ENCODE assay signal across 8 cellular contexts in the genomic region with DNA sequence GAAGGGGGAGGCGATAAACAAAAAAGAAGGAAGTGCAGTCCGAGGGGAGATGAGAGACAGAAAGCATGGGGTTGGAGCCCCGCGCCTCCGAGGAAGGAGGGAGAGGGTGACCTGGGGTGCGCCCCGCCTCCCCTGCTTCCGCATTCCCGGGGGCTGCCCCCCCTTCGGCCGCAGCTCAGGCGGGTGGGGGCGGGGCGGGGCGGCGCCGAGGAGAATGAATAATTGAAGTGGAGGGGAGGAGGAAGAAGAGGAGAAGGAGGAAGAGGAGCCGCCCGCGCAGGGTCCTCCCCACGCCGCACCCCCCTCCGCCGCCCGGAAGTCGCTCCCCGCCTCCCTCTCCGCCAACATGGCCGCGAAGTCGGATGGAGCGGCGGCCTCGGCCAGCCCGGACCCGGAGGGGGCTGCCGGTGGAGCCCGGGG. TPM values are rescaled to one million over a fixed set of nuclear protein-coding genes. Genes with fewer than 3 reads are reported as not detected.
A peak's percentile ranks its signal among the peaks of the same experiment; 100 is the strongest.
DNase-seq lines count a peak whose midpoint lies in the region; ATAC-seq and TF ChIP-seq lines count a peak whose summit lies in the region.

A gene with protein sequence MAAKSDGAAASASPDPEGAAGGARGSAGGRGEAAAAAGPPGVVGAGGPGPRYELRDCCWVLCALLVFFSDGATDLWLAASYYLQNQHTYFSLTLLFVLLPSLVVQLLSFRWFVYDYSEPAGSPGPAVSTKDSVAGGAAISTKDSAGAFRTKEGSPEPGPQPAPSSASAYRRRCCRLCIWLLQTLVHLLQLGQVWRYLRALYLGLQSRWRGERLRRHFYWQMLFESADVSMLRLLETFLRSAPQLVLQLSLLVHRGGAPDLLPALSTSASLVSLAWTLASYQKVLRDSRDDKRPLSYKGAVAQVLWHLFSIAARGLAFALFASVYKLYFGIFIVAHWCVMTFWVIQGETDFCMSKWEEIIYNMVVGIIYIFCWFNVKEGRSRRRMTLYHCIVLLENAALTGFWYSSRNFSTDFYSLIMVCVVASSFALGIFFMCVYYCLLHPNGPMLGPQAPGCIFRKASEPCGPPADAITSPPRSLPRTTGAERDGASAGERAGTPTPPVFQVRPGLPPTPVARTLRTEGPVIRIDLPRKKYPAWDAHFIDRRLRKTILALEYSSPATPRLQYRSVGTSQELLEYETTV (plus strand): TSS at position 322 of the 420 bp plus-strand sequence. CDS start 25 bp downstream, at position 347.

- peaks cover 8% of the 10 kb centered on the region for H3K4me1 ChIP-seq in mononuclear cell (ENCODE audit: insufficient read depth, low read length)
- peaks cover 3% of the 10 kb centered on the region for H3K4me1 ChIP-seq in effector memory CD4-positive, alpha-beta T cell (ENCODE audit: control insufficient read depth, insufficient read depth, low read length, poor library complexity, severe bottlenecking)
- H3K4me1 ChIP-seq in uterus = no peaks in the 10 kb centered on the region

- H3K27me3 ChIP-seq in mononuclear cell (ENCODE audit: insufficient read depth, low read length) = peaks cover 33% of the 10 kb centered on the region
- peaks cover 12% of the 10 kb centered on the region for H3K27me3 ChIP-seq in effector memory CD4-positive, alpha-beta T cell (replicated peaks; ENCODE audit: control insufficient read depth, insufficient read depth, low read length, poor library complexity, severe bottlenecking)
- peaks cover 0 to 8% of the 10 kb centered on the region in 2 donors for H3K27me3 ChIP-seq in uterus

- peak; percentile 75 for DNase-seq in DMS53 (lab: John Stamatoyannopoulos, UW)
- peak; percentile 38 for DNase-seq in MV-4-11 (lab: John Stamatoyannopoulos, UW)
- peak; percentile 52 for DNase-seq in activated CD8-positive, alpha-beta T cell treated with anti-CD3 and anti-CD28 coated beads, Interleukin-2, amount 10 ng/mL, durations not matched to agents 7 days and 5 days
- no peak for DNase-seq in effector memory CD4-positive, alpha-beta T cell
- no peak for DNase-seq in uterus

- H3K27ac ChIP-seq in effector memory CD4-positive, alpha-beta T cell (ENCODE audit: insufficient read depth, low read length, poor library complexity, severe bottlenecking) = no peak within 1 kb of the TSS
- H3K27ac ChIP-seq in uterus = no peak within 1 kb of the TSS

- H3K9me3 ChIP-seq in mononuclear cell (ENCODE audit: low read depth, low read length) (no peaks in the 10 kb centered on the region), uterus (no peaks in the 10 kb centered on the region)
- no peaks in the 10 kb centered on the region for H3K9me3 ChIP-seq in effector memory CD4-positive, alpha-beta T cell (ENCODE audit: control insufficient read depth, low read length)

- TF ChIP-seq CTCF in uterus (IDR thresholded peaks at IDR 0.05) = no peak

- POLR2A ChIA-PET in activated CD8-positive, alpha-beta T cell treated with anti-CD3 and anti-CD28 coated beads, Interleukin-2, amount 10 ng/mL, durations not matched to agents 7 days and 5 days (lab: Charles Lee) = no interaction called here

- intact Hi-C loops in uterus (cut with DNase I; ENCODE audit: low total_unique reads) = no loop called here

- ATAC-seq in activated CD8-positive, alpha-beta T cell treated with anti-CD3 and anti-CD28 coated beads, Interleukin-2, amount 10 ng/mL, durations not matched to agents 7 days and 5 days = peak; percentile 60
- ATAC-seq in GM19324 (IDR thresholded peaks at IDR 0.05; ENCODE audit: low FRiP score, unreplicated experiment) = no peak
- no peak for ATAC-seq in HG03521 (IDR thresholded peaks at IDR 0.05; ENCODE audit: unreplicated experiment)

- CTCF ChIA-PET in activated CD8-positive, alpha-beta T cell treated with anti-CD3 and anti-CD28 coated beads, Interleukin-2, amount 10 ng/mL, durations not matched to agents 7 days and 5 days (lab: Charles Lee) = interaction anchor here (1.4 kb wide), 1 partner anchor 16 kb away, joined by 4 read pairs; a partner anchor contains a TSS

- H3K36me3 Mint-ChIP-seq in activated CD8-positive, alpha-beta T cell treated with anti-CD3 and anti-CD28 coated beads, Interleukin-2, amount 10 ng/mL, durations not matched to agents 7 days and 5 days (ENCODE audit: low read depth) = no peaks in the 10 kb centered on the region

- H3K36me3 ChIP-seq in effector memory CD4-positive, alpha-beta T cell (ENCODE audit: control insufficient read depth, insufficient read depth, low read length) = no peaks in the 10 kb centered on the region
- no peaks in the 10 kb centered on the region for H3K36me3 ChIP-seq in uterus

- H3K4me1 Mint-ChIP-seq in activated CD8-positive, alpha-beta T cell treated with anti-CD3 and anti-CD28 coated beads, Interleukin-2, amount 10 ng/mL, durations not matched to agents 7 days and 5 days (ENCODE audit: low read depth) = peaks cover 6% of the 10 kb centered on the region

- no peaks in the 10 kb centered on the region for H3K9me3 Mint-ChIP-seq in activated CD8-positive, alpha-beta T cell treated with anti-CD3 and anti-CD28 coated beads, Interleukin-2, amount 10 ng/mL, durations not matched to agents 7 days and 5 days (ENCODE audit: insufficient read depth)

- H3K27ac Mint-ChIP-seq in activated CD8-positive, alpha-beta T cell treated with anti-CD3 and anti-CD28 coated beads, Interleukin-2, amount 10 ng/mL, durations not matched to agents 7 days and 5 days = no peak within 1 kb of the TSS

- H3K4me3 ChIP-seq in mononuclear cell (ENCODE audit: low read length) = peak within 1 kb of the TSS; percentile 13
- H3K4me3 ChIP-seq in effector memory CD4-positive, alpha-beta T cell (ENCODE audit: insufficient read depth, low read depth, low read length, poor library complexity, severe bottlenecking) = no peak within 1 kb of the TSS
- no peak within 1 kb of the TSS for H3K4me3 ChIP-seq in uterus

- H3K4me3 Mint-ChIP-seq in activated CD8-positive, alpha-beta T cell treated with anti-CD3 and anti-CD28 coated beads, Interleukin-2, amount 10 ng/mL, durations not matched to agents 7 days and 5 days = peak within 1 kb of the TSS; percentile 74

- no peak for TF ChIP-seq POLR2A in uterus (IDR thresholded peaks at IDR 0.05)

- H3K27me3 Mint-ChIP-seq in activated CD8-positive, alpha-beta T cell treated with anti-CD3 and anti-CD28 coated beads, Interleukin-2, amount 10 ng/mL, durations not matched to agents 7 days and 5 days (ENCODE audit: low read depth) = peaks cover 40% of the 10 kb centered on the region

RNA-seq across cellular contexts. Expression of the gene that starts here (rescaled TPM):
- under 1 TPM in 1 of 2 experiments, not detected in 1; 0.03 TPM for total RNA-seq in activated CD8-positive, alpha-beta T cell treated with anti-CD3 and anti-CD28 coated beads, Interleukin-2, amount 10 ng/mL, durations not matched to agents 7 days and 5 days
- total RNA-seq in mononuclear cell (under 0.01 TPM), uterus (under 1 TPM in 1 of 4 donors, not detected in 3; 0.14 TPM)

Comparison
In these comparisons a context has a peak if more than half of its experiments do, and no peak if none do; other contexts are left out.
1. Peak in DNase-seq and ATAC-seq in activated CD8-positive, alpha-beta T cell treated with anti-CD3 and anti-CD28 coated beads, Interleukin-2, amount 10 ng/mL, durations not matched to agents 7 days and 5 days; RNA of the gene not detected or under 1 TPM.
2. DNase-seq: peak in DMS53 (single experiment) and MV-4-11 (single experiment); none in effector memory CD4-positive, alpha-beta T cell (0 of 3) and uterus (0 of 2).